20 cellular contexts compared by ENCODE assay signal in the genomic region with DNA sequence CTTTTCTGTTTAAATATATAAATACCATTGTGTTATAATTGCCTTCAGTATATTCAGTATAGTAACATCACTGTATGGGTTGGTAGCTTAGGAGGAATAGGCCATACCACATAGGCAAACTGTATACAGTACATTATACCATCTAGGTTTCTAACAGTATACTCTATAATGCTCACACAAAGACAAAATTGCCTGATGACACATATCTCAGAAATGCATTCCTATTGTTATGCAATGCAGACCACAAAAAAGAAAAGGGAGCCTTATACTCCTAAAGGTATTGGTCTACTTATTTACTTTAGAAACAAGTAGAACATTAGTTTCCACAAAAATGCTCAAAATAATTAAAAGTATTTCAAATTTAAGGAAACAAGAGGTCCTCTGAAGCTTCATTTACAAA. TPM values are rescaled to one million over a fixed set of nuclear protein-coding genes. Genes with fewer than 3 reads are reported as not detected.
A peak's percentile ranks its signal among the peaks of the same experiment; 100 is the strongest.
DNase-seq lines count a peak whose midpoint lies in the region; ATAC-seq, FAIRE-seq and TF ChIP-seq lines count a peak whose summit lies in the region.
"Had no signal": no experiment of that assay in that cellular context is flagged by ENCODE, and none has a peak within 500 bp of the region (broad histone marks: within the 10 kb centered on the region; RNA-seq: fewer than 3 reads in every experiment).

No MANE protein-coding gene starts in this region.

- CTCF ChIA-PET in MCF 10A (lab: Yijun Ruan, JAX) = interaction anchor here (0.7 to 1.6 kb wide), 2 partner anchors 22 to 98 kb away, joined by 3 to 5 read pairs; no protein-coding TSS in a partner anchor

- no peaks in the 10 kb centered on the region for H3K27me3 Mint-ChIP-seq in MCF 10A (ENCODE audit: insufficient read depth, unreplicated experiment)
- H3K27me3 Mint-ChIP-seq in T-helper 17 cell = no peaks in the 10 kb centered on the region

- no peak overlapping the region for H3K27ac Mint-ChIP-seq in MCF 10A (ENCODE audit: low read depth, unreplicated experiment)
- H3K27ac Mint-ChIP-seq in T-helper 17 cell = peak overlapping the region; percentile 29
- H3K27ac Mint-ChIP-seq: stimulated activated effector memory CD8-positive, alpha-beta T cell treated with anti-CD3 and anti-CD28 coated beads, Interleukin-12 subunit alpha, Interleukin-12 subunit beta, amount 100 ng/mL, for 72 hours had no signal

- no peaks in the 10 kb centered on the region for H3K27me3 ChIP-seq in breast epithelium
- no peaks in the 10 kb centered on the region for H3K27me3 ChIP-seq in aorta (ENCODE audit: control insufficient read depth in 1 of 2, insufficient read depth in 2 of 2, low read length in 1 of 2)
- H3K27me3 ChIP-seq: cardiac muscle cell, uterus had no signal

- POLR2A ChIA-PET in MCF 10A (lab: Yijun Ruan, JAX) = interaction anchor here (1.4 kb wide), 1 partner anchor 45 kb away, joined by 3 read pairs; no protein-coding TSS in a partner anchor

- TF ChIP-seq CTCF in MCF 10A (IDR thresholded peaks at IDR 0.05; ENCODE audit: unreplicated experiment) = no peak
- TF ChIP-seq CTCF in breast epithelium (IDR thresholded peaks at IDR 0.05) = no peak
- no peak for TF ChIP-seq CTCF in fibroblast of pulmonary artery (IDR thresholded peaks at IDR 0.05; ENCODE audit: low read length, missing control alignments)

- ATAC-seq in T-helper 17 cell (no peak), aorta (ENCODE audit: low FRiP score) (no peak)
- ATAC-seq: activated CD4-positive, CD25-positive, alpha-beta regulatory T cell treated with anti-CD3 and anti-CD28 coated beads, Interleukin-2, amount 50 U/mL, for 24 hours; stimulated activated effector memory CD8-positive, alpha-beta T cell treated with anti-CD3 and anti-CD28 coated beads, Interleukin-12 subunit alpha, Interleukin-12 subunit beta, amount 100 ng/mL, for 72 hours had no signal

- H3K4me1 Mint-ChIP-seq in MCF 10A (ENCODE audit: insufficient read depth, unreplicated experiment) (peaks cover 6% of the 10 kb centered on the region), T-helper 17 cell (peaks cover 8% of the 10 kb centered on the region)
- H3K4me1 Mint-ChIP-seq: stimulated activated effector memory CD8-positive, alpha-beta T cell treated with anti-CD3 and anti-CD28 coated beads, Interleukin-12 subunit alpha, Interleukin-12 subunit beta, amount 100 ng/mL, for 72 hours had no signal

- H3K4me1 ChIP-seq in breast epithelium (no peaks in the 10 kb centered on the region), aorta (ENCODE audit: control insufficient read depth in 1 of 2, insufficient read depth in 2 of 2, low read length in 2 of 2) (no peaks in the 10 kb centered on the region)
- H3K4me1 ChIP-seq: uterus had no signal

- H3K4me3 Mint-ChIP-seq in MCF 10A (ENCODE audit: unreplicated experiment) (no peak overlapping the region), T-helper 17 cell (no peak overlapping the region)
- H3K4me3 Mint-ChIP-seq: stimulated activated effector memory CD8-positive, alpha-beta T cell treated with anti-CD3 and anti-CD28 coated beads, Interleukin-12 subunit alpha, Interleukin-12 subunit beta, amount 100 ng/mL, for 72 hours had no signal

- no peak overlapping the region for H3K27ac ChIP-seq in breast epithelium
- no peak overlapping the region for H3K27ac ChIP-seq in aorta (ENCODE audit: low read depth in 1 of 2, low read length in 2 of 2)
- H3K27ac ChIP-seq: cardiac muscle cell, uterus had no signal

- H3K36me3 ChIP-seq in breast epithelium (no peaks in the 10 kb centered on the region), aorta (ENCODE audit: control insufficient read depth in 1 of 2, insufficient read depth in 2 of 2, low read length in 1 of 2) (peaks cover 2 to 8% of the 10 kb centered on the region in 2 donors)
- H3K36me3 ChIP-seq: uterus had no signal

- no peak for TF ChIP-seq POLR2A in breast epithelium (IDR thresholded peaks at IDR 0.05)

- intact Hi-C loops in MCF 10A (cut with micrococcal nuclease) (no loop called here), breast epithelium (cut with DNase I; ENCODE audit: low total_unique reads) (no loop called here), aorta (cut with DNase I) (no loop called here)

- no peaks in the 10 kb centered on the region for H3K9me3 Mint-ChIP-seq in MCF 10A (ENCODE audit: unreplicated experiment)
- H3K9me3 Mint-ChIP-seq: stimulated activated effector memory CD8-positive, alpha-beta T cell treated with anti-CD3 and anti-CD28 coated beads, Interleukin-12 subunit alpha, Interleukin-12 subunit beta, amount 100 ng/mL, for 72 hours had no signal

- BruUV-seq in MCF 10A (replicated peaks; lab: Mats Ljungman, UMichigan) = no TSS peak

- H3K9me3 ChIP-seq in breast epithelium (no peaks in the 10 kb centered on the region), T-helper 17 cell (ENCODE audit: control insufficient read depth, low read length, poor library complexity, severe bottlenecking) (no peaks in the 10 kb centered on the region), aorta (ENCODE audit: control insufficient read depth, low read length) (no peaks in the 10 kb centered on the region)
- H3K9me3 ChIP-seq: uterus had no signal

- H3K4me3 ChIP-seq in breast epithelium (no peak overlapping the region), fibroblast of pulmonary artery (replicated peaks; ENCODE audit: low read depth, low read length) (no peak overlapping the region), aorta (ENCODE audit: low read length in 2 of 2) (no peak overlapping the region)
- H3K4me3 ChIP-seq: cardiac muscle cell, uterus had no signal

- H3K36me3 Mint-ChIP-seq in MCF 10A (ENCODE audit: insufficient read depth, unreplicated experiment) (peaks cover 72% of the 10 kb centered on the region), T-helper 17 cell (ENCODE audit: low read depth) (peaks cover 7% of the 10 kb centered on the region)

- DNase-seq in MCF 10A (ENCODE audit: unreplicated experiment) (peak; percentile 70), breast epithelium (ENCODE audit: low spot score in 2 of 2) (no peak), T-helper 17 cell (no peak), fibroblast of pulmonary artery (ENCODE audit: low read depth) (peak; percentile 75), urothelium cell line (ENCODE audit: low spot score) (peak; percentile 7), NCI-H1694 treated with DMSO at 0.1 percent for 48 hours (lab: John Stamatoyannopoulos, UW) (no peak), aorta (no peak)
- no peak for DNase-seq in activated T-cell treated with anti-CD3 and anti-CD28 coated beads, Interleukin-2, amount 50 U/mL, for 1 hour
- DNase-seq: GOT3; midbrain; NCI-H1417 treated with DMSO at 0.1 percent for 48 hours; NCI-H82; posterior cingulate gyrus; stimulated activated CD4-positive, alpha-beta T cell treated with anti-CD3 and anti-CD28 coated beads, Interleukin-2, amount 100 ng/mL, for 48 hours; uterus had no signal

- FAIRE-seq in urothelium cell line (lab: Jason Lieb, UNC) = no peak
- FAIRE-seq: GM12892, GM19239 had no signal

RNA-seq across cellular contexts. Expression of gene SETD6, which starts 47.9 kb away (rescaled TPM):
- total RNA-seq in MCF 10A (2022) = 18.4 and 19.5 TPM in 2 replicates
- 10 to 100 TPM; 20.8 to 47.3 (median 44.9) TPM for total RNA-seq in breast epithelium
- total RNA-seq in T-helper 17 cell = 10 to 100 TPM; 20.7 to 24.7 TPM
- 10 to 100 TPM; 11.1 to 16.2 TPM for total RNA-seq in aorta
- polyA plus RNA-seq in aorta = 10 to 100 TPM in 1 of 2 donors, 1 to 10 TPM in 1; 4.9 to 19.3 TPM

Comparison
In these comparisons a context has a peak if more than half of its experiments do, and no peak if none do; other contexts are left out.
1. DNase-seq: peak in MCF 10A (single experiment), fibroblast of pulmonary artery (single experiment) and urothelium cell line (single experiment); none in breast epithelium (0 of 2), T-helper 17 cell (0 of 3), activated T-cell treated with anti-CD3 and anti-CD28 coated beads, Interleukin-2, amount 50 U/mL, for 1 hour (single experiment), NCI-H1694 treated with DMSO at 0.1 percent for 48 hours (single experiment) and aorta (0 of 2).